23 cellular contexts compared by ENCODE assay signal in the genomic region with DNA sequence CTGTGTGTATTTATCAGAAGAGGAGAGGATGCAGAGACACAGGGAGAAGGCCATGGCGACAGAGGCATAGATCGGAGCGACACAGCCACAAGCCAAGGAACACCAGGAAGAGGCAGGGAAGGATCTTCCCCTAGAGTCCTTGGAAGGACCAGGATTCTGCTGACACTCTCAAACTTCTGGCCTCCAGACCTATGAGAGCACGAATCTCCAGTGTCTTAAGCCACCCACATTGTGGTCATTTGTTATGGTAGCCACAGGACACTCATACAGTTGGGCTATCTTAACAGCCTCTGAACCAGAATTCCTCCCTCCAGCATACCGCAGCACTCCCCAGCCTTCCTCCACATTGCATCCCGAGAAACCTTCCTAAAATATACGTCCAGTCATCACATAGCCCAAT.
"Had no signal": no experiment of that assay in that cellular context is flagged by ENCODE, and none has a peak within 500 bp of the region (broad histone marks: within the 10 kb centered on the region; RNA-seq: fewer than 3 reads in every experiment).

No MANE protein-coding gene starts in this region.

- H3K4me1 Mint-ChIP-seq: naive B cell; stimulated activated naive B cell treated with anti-CD40 and anti-IgM and Interleukin-4, amounts not matched to agents 10 μg/mL and 1 μg/mL and 100 μg/mL, for 72 hours had no signal

- H3K4me1 ChIP-seq: gastrocnemius medialis had no signal

- H3K27me3 ChIP-seq: gastrocnemius medialis, left lung, pancreas, right lobe of liver, tibial nerve, upper lobe of right lung had no signal

- H3K27me3 Mint-ChIP-seq: naive B cell; stimulated activated naive B cell treated with anti-CD40 and anti-IgM and Interleukin-4, amounts not matched to agents 10 μg/mL and 1 μg/mL and 100 μg/mL, for 72 hours; stimulated activated naive CD8-positive, alpha-beta T cell treated with anti-CD3 and anti-CD28 coated beads, Interleukin-15, Interleukin-2, amounts not matched to agents 100 ng/mL and 50 ng/mL, for 24 hours had no signal

- H3K36me3 ChIP-seq: gastrocnemius medialis, left lung, pancreas, right lobe of liver, thoracic aorta, tibial nerve, upper lobe of right lung had no signal

- H3K27ac Mint-ChIP-seq: mesothelial cell of epicardium; naive B cell; stimulated activated naive B cell treated with anti-CD40 and anti-IgM and Interleukin-4, amounts not matched to agents 10 μg/mL and 1 μg/mL and 100 μg/mL, for 72 hours; stimulated activated naive CD8-positive, alpha-beta T cell treated with anti-CD3 and anti-CD28 coated beads, Interleukin-15, Interleukin-2, amounts not matched to agents 100 ng/mL and 50 ng/mL, for 24 hours had no signal

- H3K9me3 ChIP-seq: gastrocnemius medialis, left lung, mucosa of descending colon, pancreas, right lobe of liver, thoracic aorta, tibial nerve, upper lobe of right lung had no signal

- H3K9me3 Mint-ChIP-seq: mesothelial cell of epicardium; stimulated activated naive B cell treated with anti-CD40 and anti-IgM and Interleukin-4, amounts not matched to agents 10 μg/mL and 1 μg/mL and 100 μg/mL, for 72 hours; stimulated activated naive CD8-positive, alpha-beta T cell treated with anti-CD3 and anti-CD28 coated beads, Interleukin-15, Interleukin-2, amounts not matched to agents 100 ng/mL and 50 ng/mL, for 24 hours had no signal

- H3K36me3 Mint-ChIP-seq: mesothelial cell of epicardium; naive B cell; stimulated activated naive B cell treated with anti-CD40 and anti-IgM and Interleukin-4, amounts not matched to agents 10 μg/mL and 1 μg/mL and 100 μg/mL, for 72 hours had no signal

- H3K4me3 ChIP-seq: dorsolateral prefrontal cortex, gastrocnemius medialis, left lung, mucosa of descending colon, pancreas, right lobe of liver, thoracic aorta, tibial nerve, upper lobe of right lung had no signal

- H3K27ac ChIP-seq: dorsolateral prefrontal cortex, gastrocnemius medialis, left lung, pancreas, right lobe of liver, thoracic aorta, tibial nerve, upper lobe of right lung had no signal

- ATAC-seq: gastrocnemius medialis; left cardiac atrium; left lung; mucosa of descending colon; pancreas; right lobe of liver; stimulated activated naive B cell treated with anti-CD40 and anti-IgM and Interleukin-4, amounts not matched to agents 10 μg/mL and 1 μg/mL and 100 μg/mL, for 72 hours; upper lobe of right lung had no signal

- DNase-seq: dorsolateral prefrontal cortex; effector CD4-positive, alpha-beta T cell; foreskin fibroblast; gastrocnemius medialis; left cardiac atrium; left lung; mesenchymal stem cell; mucosa of descending colon; naive B cell; occipital lobe; pancreas; retina; right lobe of liver; small intestine; stimulated activated CD4-positive, alpha-beta T cell treated with anti-CD3 and anti-CD28 coated beads, Interleukin-15, amount 100 ng/mL, for 24 hours; stimulated activated CD4-positive, alpha-beta T cell treated with anti-CD3 and anti-CD28 coated beads, Interleukin-2, amount 100 ng/mL, for 48 hours; stimulated activated naive B cell treated with anti-CD40 and anti-IgM and Interleukin-4, amounts not matched to agents 10 μg/mL and 1 μg/mL and 100 μg/mL, for 72 hours; upper lobe of right lung had no signal

- H3K4me3 Mint-ChIP-seq: mesothelial cell of epicardium; naive B cell; nephron; stimulated activated naive B cell treated with anti-CD40 and anti-IgM and Interleukin-4, amounts not matched to agents 10 μg/mL and 1 μg/mL and 100 μg/mL, for 72 hours; stimulated activated naive CD8-positive, alpha-beta T cell treated with anti-CD3 and anti-CD28 coated beads, Interleukin-15, Interleukin-2, amounts not matched to agents 100 ng/mL and 50 ng/mL, for 24 hours had no signal
